21 cellular contexts compared by ENCODE assay signal in genomic region chr6:127812985-127813681, GRCh38.
DNase-seq lines count a peak whose midpoint lies in the region; ATAC-seq and TF ChIP-seq lines count a peak whose summit lies in the region.
"Had no signal": no experiment of that assay in that cellular context is flagged by ENCODE, and none has a peak within 500 bp of the region (broad histone marks: within the 10 kb centered on the region; RNA-seq: fewer than 3 reads in every experiment).

No MANE protein-coding gene starts in this region.

- H3K9me3 ChIP-seq in osteoblast (ENCODE audit: low read depth, low read length): no peaks in the 10 kb centered on the region
- H3K9me3 ChIP-seq: adrenal gland; BLaER1 treated with 17β-estradiol and CSF1 and Interleukin-3, amounts not matched to agents 10 nM and 100 nM; upper lobe of left lung had no signal

- H3K4me3 Mint-ChIP-seq in activated CD4-positive, alpha-beta T cell treated with anti-CD3 and anti-CD28 coated beads for 36 hours: peak overlapping the region; percentile 57
- H3K4me3 Mint-ChIP-seq in naive thymus-derived CD8-positive, alpha-beta T cell: peak overlapping the region; percentile 39 to 79 (median 70)

- CTCF ChIA-PET in activated CD4-positive, alpha-beta T cell treated with anti-CD3 and anti-CD28 coated beads for 36 hours (lab: Charles Lee): interaction anchor here (0.7 to 2.2 kb wide), 10 partner anchors 9 to 159 kb away, joined by 3 to 7 read pairs (median 4); no protein-coding TSS in a partner anchor

- H3K9me3 Mint-ChIP-seq in activated CD4-positive, alpha-beta T cell treated with anti-CD3 and anti-CD28 coated beads for 36 hours (ENCODE audit: low read depth): no peaks in the 10 kb centered on the region
- H3K9me3 Mint-ChIP-seq in naive thymus-derived CD8-positive, alpha-beta T cell: peaks cover 0 to 3% (median 0%) of the 10 kb centered on the region in 9 donors

- DNase-seq in activated CD4-positive, alpha-beta T cell treated with anti-CD3 and anti-CD28 coated beads for 36 hours: peak; percentile 71
- DNase-seq in activated CD4-positive, alpha-beta T cell treated with anti-CD3 and anti-CD28 coated beads for 4 hours: no peak
- peak; percentile 12 for DNase-seq in Daoy (ENCODE audit: low read depth)
- DNase-seq in activated T-cell treated with anti-CD3 and anti-CD28 coated beads for 48 hours (ENCODE audit: low read depth): peak; percentile 40
- DNase-seq in naive thymus-derived CD8-positive, alpha-beta T cell: peak in 2 of 10 donors; percentile 16 to 23
- no peak for DNase-seq in osteoblast (ENCODE audit: insufficient read length, low spot score, missing footprints)
- DNase-seq in ureter (ENCODE audit: low spot score): no peak
- DNase-seq: 8988T; activated CD4-positive, CD25-positive, alpha-beta regulatory T cell; adrenal gland; cerebellar nuclear complex; kidney; mesenchymal stem cell; NCI-H1694; NCI-H446; SHP77; upper lobe of left lung had no signal

- H4K20me1 ChIP-seq in osteoblast (ENCODE audit: insufficient read depth, low read length): no peaks in the 10 kb centered on the region
- H4K20me1 ChIP-seq: BLaER1 treated with 17β-estradiol and CSF1 and Interleukin-3, amounts not matched to agents 10 nM and 100 nM had no signal

- ATAC-seq in activated CD4-positive, alpha-beta T cell treated with anti-CD3 and anti-CD28 coated beads for 36 hours: peak; percentile 81
- peak; percentile 21 to 47 for ATAC-seq in naive thymus-derived CD8-positive, alpha-beta T cell
- ATAC-seq in GM19035 (IDR thresholded peaks at IDR 0.05; ENCODE audit: unreplicated experiment): no peak
- ATAC-seq: HCT116 had no signal

- no peaks in the 10 kb centered on the region for H3K4me1 ChIP-seq in osteoblast (ENCODE audit: insufficient read depth, low read length)
- H3K4me1 ChIP-seq: adrenal gland; BLaER1 treated with 17β-estradiol and CSF1 and Interleukin-3, amounts not matched to agents 10 nM and 100 nM; upper lobe of left lung had no signal

- H2AFZ ChIP-seq in osteoblast (ENCODE audit: low read length): no peak overlapping the region
- H2AFZ ChIP-seq: hepatocyte had no signal

- intact Hi-C loops in activated CD4-positive, alpha-beta T cell treated with anti-CD3 and anti-CD28 coated beads for 36 hours (cut with DNase I, micrococcal nuclease): loop anchor here in 1 of 2 experiments (1.0 to 2.0 kb wide), 3 partner anchors 29 to 84 kb away; no protein-coding TSS in a partner anchor

- no peaks in the 10 kb centered on the region for H3K27me3 Mint-ChIP-seq in activated CD4-positive, alpha-beta T cell treated with anti-CD3 and anti-CD28 coated beads for 36 hours
- no peaks in the 10 kb centered on the region for H3K27me3 Mint-ChIP-seq in naive thymus-derived CD8-positive, alpha-beta T cell

- H3K4me2 ChIP-seq in osteoblast (ENCODE audit: insufficient read depth, low read length): no peak overlapping the region
- H3K4me2 ChIP-seq: BLaER1 treated with 17β-estradiol and CSF1 and Interleukin-3, amounts not matched to agents 10 nM and 100 nM; hepatocyte had no signal

- H3K27ac Mint-ChIP-seq in activated CD4-positive, alpha-beta T cell treated with anti-CD3 and anti-CD28 coated beads for 36 hours: peak overlapping the region; percentile 84
- H3K27ac Mint-ChIP-seq in naive thymus-derived CD8-positive, alpha-beta T cell: peak overlapping the region; percentile 38 to 86 (median 80)

- POLR2A ChIA-PET in activated CD4-positive, alpha-beta T cell treated with anti-CD3 and anti-CD28 coated beads for 36 hours (lab: Charles Lee): interaction anchor here (0.6 to 1.1 kb wide), 3 partner anchors 21 to 58 kb away, joined by 3 to 5 read pairs (median 4); no protein-coding TSS in a partner anchor
- POLR2A ChIA-PET in naive thymus-derived CD8-positive, alpha-beta T cell (lab: Charles Lee): interaction anchor here (0.6 to 1.5 kb wide), 3 partner anchors 21 to 1897 kb away, joined by 3 read pairs; partner anchors contain the start of gene ARHGAP18

- H3K36me3 ChIP-seq in osteoblast (ENCODE audit: insufficient read depth, low read length): no peaks in the 10 kb centered on the region
- H3K36me3 ChIP-seq: adrenal gland; BLaER1 treated with 17β-estradiol and CSF1 and Interleukin-3, amounts not matched to agents 10 nM and 100 nM; upper lobe of left lung had no signal

- no peak overlapping the region for H3K27ac ChIP-seq in osteoblast (ENCODE audit: low read depth, low read length)
- H3K27ac ChIP-seq: adrenal gland; BLaER1 treated with 17β-estradiol and CSF1 and Interleukin-3, amounts not matched to agents 10 nM and 100 nM; hepatocyte; upper lobe of left lung had no signal

- H3K4me3 ChIP-seq in osteoblast (ENCODE audit: insufficient read depth, low read length): no peak overlapping the region
- H3K4me3 ChIP-seq: adrenal gland; BLaER1 treated with 17β-estradiol and CSF1 and Interleukin-3, amounts not matched to agents 10 nM and 100 nM; hepatocyte; upper lobe of left lung had no signal

- no peaks in the 10 kb centered on the region for H3K27me3 ChIP-seq in osteoblast (ENCODE audit: insufficient read depth, low read length)
- H3K27me3 ChIP-seq: adrenal gland; BLaER1 treated with 17β-estradiol and CSF1 and Interleukin-3, amounts not matched to agents 10 nM and 100 nM; hepatocyte; upper lobe of left lung had no signal

- TF ChIP-seq CTCF in osteoblast (IDR thresholded peaks at IDR 0.05; ENCODE audit: extremely low read depth, low read depth, low read length): no peak

- peaks cover 35% of the 10 kb centered on the region for H3K36me3 Mint-ChIP-seq in activated CD4-positive, alpha-beta T cell treated with anti-CD3 and anti-CD28 coated beads for 36 hours (ENCODE audit: low read depth)
- H3K36me3 Mint-ChIP-seq in naive thymus-derived CD8-positive, alpha-beta T cell: peaks cover 12 to 86% (median 32%) of the 10 kb centered on the region in 3 donors

- H3K79me2 ChIP-seq in osteoblast (ENCODE audit: insufficient read depth, low read length): no peaks in the 10 kb centered on the region
- H3K79me2 ChIP-seq: hepatocyte had no signal

- H3K4me1 Mint-ChIP-seq in activated CD4-positive, alpha-beta T cell treated with anti-CD3 and anti-CD28 coated beads for 36 hours: peaks cover 88% of the 10 kb centered on the region
- peaks cover 51 to 91% (median 88%) of the 10 kb centered on the region in 4 donors for H3K4me1 Mint-ChIP-seq in naive thymus-derived CD8-positive, alpha-beta T cell

Comparison
In these comparisons a context has a peak if more than half of its experiments do, and no peak if none do; other contexts are left out.
1. DNase-seq: peak in activated CD4-positive, alpha-beta T cell treated with anti-CD3 and anti-CD28 coated beads for 36 hours (single experiment), Daoy (single experiment) and activated T-cell treated with anti-CD3 and anti-CD28 coated beads for 48 hours (single experiment); none in activated CD4-positive, alpha-beta T cell treated with anti-CD3 and anti-CD28 coated beads for 4 hours (0 of 2), osteoblast (single experiment) and ureter (single experiment).